In the genomic region with DNA sequence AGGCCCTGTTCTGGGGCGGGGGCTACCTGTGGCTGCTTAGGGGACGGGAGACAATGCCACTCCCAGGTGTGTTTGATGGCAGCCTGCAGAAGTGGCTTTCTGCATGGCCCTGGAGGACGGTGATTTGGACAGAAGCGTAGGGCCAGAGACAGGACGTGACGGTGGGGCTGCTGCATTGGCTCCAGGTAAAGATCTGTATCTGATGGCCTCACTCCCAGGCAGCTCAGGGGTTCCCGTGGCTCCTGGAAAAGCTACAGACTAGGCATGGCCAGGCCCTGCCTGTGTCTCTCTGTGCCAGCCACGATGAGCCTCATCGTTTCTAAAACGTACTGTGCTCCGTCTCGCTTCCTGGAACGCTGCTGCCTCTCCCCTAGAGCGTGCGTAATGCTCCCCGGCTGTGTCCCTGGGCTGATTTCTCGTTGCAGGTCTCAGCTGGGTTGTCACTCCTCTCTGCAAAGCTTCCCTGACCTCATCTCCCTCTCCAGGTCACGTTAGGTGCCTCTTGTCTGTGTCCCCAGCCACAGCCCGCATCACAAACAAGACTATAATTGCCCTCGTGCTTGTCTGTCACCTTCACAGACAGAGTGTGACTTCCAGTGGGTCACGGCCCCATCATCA, we compare ENCODE assay signal across 11 cellular contexts. TPM values are rescaled to one million over a fixed set of nuclear protein-coding genes. Genes with fewer than 3 reads are reported as not detected.
DNase-seq lines count a peak whose midpoint lies in the region; ATAC-seq and TF ChIP-seq lines count a peak whose summit lies in the region.
"Had no signal": no experiment of that assay in that cellular context is flagged by ENCODE, and none has a peak within 500 bp of the region (broad histone marks: within the 10 kb centered on the region; RNA-seq: fewer than 3 reads in every experiment).

No MANE protein-coding gene starts in this region.

- H3K27ac ChIP-seq in heart right ventricle: peak overlapping the region; percentile 18 to 86 (median 80)
- H3K27ac ChIP-seq: KMS-11 had no signal

- 46 to 55% methylated on average over 21 of the region's 21 CpGs for whole genome bisulfite sequencing in heart right ventricle, 2 donors

- no peaks in the 10 kb centered on the region for H3K27me3 ChIP-seq in heart right ventricle

- H3K4me3 ChIP-seq in heart right ventricle: no peak overlapping the region

- DNase-seq in Right ventricle myocardium inferior (ENCODE audit: missing footprints) (no peak), cardiac septum (ENCODE audit: low spot score) (no peak), heart right ventricle (peak; percentile 23 to 39), occipital lobe (lab: John Stamatoyannopoulos, UW) (peak; percentile 49), SHP77 (lab: John Stamatoyannopoulos, UW) (no peak), AML-193 (lab: John Stamatoyannopoulos, UW) (no peak)
- no peak for DNase-seq in stimulated activated CD4-positive, alpha-beta T cell treated with anti-CD3 and anti-CD28 coated beads, Interleukin-4, amount 100 ng/mL, for 24 hours
- DNase-seq: activated CD4-positive, alpha-beta T cell treated with anti-CD3 and anti-CD28 coated beads, Interleukin-2, amount 10 ng/mL, durations not matched to agents 7 days and 5 days; activated naive CD8-positive, alpha-beta T cell treated with anti-CD3 and anti-CD28 coated beads for 36 hours had no signal

- ATAC-seq in Right ventricle myocardium inferior (peak; percentile 81), heart right ventricle (peak; percentile 39 to 91 (median 84)), GM18909 (IDR thresholded peaks at IDR 0.05; ENCODE audit: poor library complexity, unreplicated experiment) (no peak)

- peaks cover 0 to 32% (median 9%) of the 10 kb centered on the region in 9 donors for H3K4me1 ChIP-seq in heart right ventricle

- TF ChIP-seq CTCF in heart right ventricle (IDR thresholded peaks at IDR 0.05): no peak

- peaks cover 0 to 3% (median 0%) of the 10 kb centered on the region in 11 donors for H3K9me3 ChIP-seq in heart right ventricle

- no peaks in the 10 kb centered on the region for H3K36me3 ChIP-seq in heart right ventricle

- intact Hi-C loops in Right ventricle myocardium inferior (cut with DNase I): loop anchor here (1.0 kb wide), 1 partner anchor 12 kb away; no protein-coding TSS in a partner anchor
- intact Hi-C loops in cardiac septum (cut with DNase I): no loop called here
- intact Hi-C loops in heart right ventricle (cut with DNase I): loop anchor here in 1 of 10 donors (5.0 kb wide), 1 partner anchor 71 kb away; no protein-coding TSS in a partner anchor

RNA-seq across cellular contexts. Expression of a gene that starts 12.6 kb away (rescaled TPM):
- total RNA-seq in Right ventricle myocardium inferior (19.1 TPM), cardiac septum (13.2 TPM), heart right ventricle (10 to 100 TPM; 11.7 to 36.6 (median 17.2) TPM), occipital lobe (16.1 TPM)
- polyA plus RNA-seq in heart right ventricle: 10 to 100 TPM; 22.1 TPM

Comparison
In these comparisons a context has a peak if more than half of its experiments do, and no peak if none do; other contexts are left out.
1. DNase-seq: peak in heart right ventricle (2 of 2) and occipital lobe (single experiment); none in Right ventricle myocardium inferior (single experiment), cardiac septum (single experiment), SHP77 (0 of 2), AML-193 (0 of 2) and stimulated activated CD4-positive, alpha-beta T cell treated with anti-CD3 and anti-CD28 coated beads, Interleukin-4, amount 100 ng/mL, for 24 hours (single experiment).